15 cellular contexts compared by ENCODE assay signal in the genomic region with DNA sequence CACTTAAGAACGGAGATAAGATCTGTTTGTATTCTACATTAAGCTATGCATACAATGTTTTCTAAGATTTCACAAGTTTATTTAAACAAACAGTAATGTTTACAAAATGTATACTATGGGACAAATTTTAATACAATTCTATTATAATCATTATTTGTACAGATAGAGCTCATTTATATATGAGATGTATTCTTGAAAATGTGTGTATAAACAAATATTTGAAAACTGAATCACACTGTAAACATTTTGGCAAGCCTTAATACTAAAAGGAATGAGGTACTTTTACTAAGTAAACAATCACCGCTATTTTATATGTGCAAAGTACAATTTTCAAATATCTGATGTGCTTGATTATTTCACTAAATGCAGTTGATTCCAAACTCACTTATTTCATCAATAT.
A peak's percentile ranks its signal among the peaks of the same experiment; 100 is the strongest.
DNase-seq lines count a peak whose midpoint lies in the region; FAIRE-seq and TF ChIP-seq lines count a peak whose summit lies in the region.
"Had no signal": no experiment of that assay in that cellular context is flagged by ENCODE, and none has a peak within 500 bp of the region (broad histone marks: within the 10 kb centered on the region; RNA-seq: fewer than 3 reads in every experiment).

No MANE protein-coding gene starts in this region.

- TF ChIP-seq CTCF in bronchial epithelial cell (IDR thresholded peaks at IDR 0.05; ENCODE audit: insufficient read depth, low read length, severe bottlenecking): no peak
- TF ChIP-seq CTCF in ovary (IDR thresholded peaks at IDR 0.05): no peak

- no peak overlapping the region for H3K4me3 ChIP-seq in bronchial epithelial cell (ENCODE audit: low read depth, low read length)
- no peak overlapping the region for H3K4me3 ChIP-seq in ovary
- H3K4me3 ChIP-seq: PC-9 had no signal

- 56 to 80% (median 76%) methylated on average over 2 of the region's 2 CpGs for WGBS in ovary, 3 donors

- FAIRE-seq in bronchial epithelial cell (lab: Jason Lieb, UNC): no peak

- TF ChIP-seq EP300 in ovary (IDR thresholded peaks at IDR 0.05): no peak

- no peaks in the 10 kb centered on the region for H3K36me3 ChIP-seq in bronchial epithelial cell (ENCODE audit: control insufficient read depth, insufficient read depth, low read length)
- no peaks in the 10 kb centered on the region for H3K36me3 ChIP-seq in ovary

- no peaks in the 10 kb centered on the region for H3K9me3 ChIP-seq in ovary
- H3K9me3 ChIP-seq: BE2C had no signal

- DNase-seq in DMS53 (lab: John Stamatoyannopoulos, UW) (peak; percentile 64), HS-27A (ENCODE audit: low read depth) (peak; percentile 2), bronchial epithelial cell (ENCODE audit: low read depth) (peak; percentile 48), iris pigment epithelial cell (ENCODE audit: low read depth) (peak; percentile 39), T1000 (lab: John Stamatoyannopoulos, UW) (no peak), NCI-H187 (lab: John Stamatoyannopoulos, UW) (no peak), activated gamma-delta T cell treated with Interleukin-2 at 50 U/mL for 16 hours (no peak), ovary (no peak)
- DNase-seq: BE2C; CD4-positive, alpha-beta memory T cell; H7; NCI-H1048; NCI-H1694; NCI-H748 treated with DMSO at 0.1 percent for 48 hours had no signal

- H3K4me1 ChIP-seq in ovary (ENCODE audit: insufficient read depth): no peaks in the 10 kb centered on the region

- H3K27ac ChIP-seq in ovary: no peak overlapping the region
- H3K27ac ChIP-seq: PC-9 had no signal

- H3K27me3 ChIP-seq in bronchial epithelial cell (ENCODE audit: control insufficient read depth, insufficient read depth, low read length) (no peaks in the 10 kb centered on the region), ovary (no peaks in the 10 kb centered on the region)
- H3K27me3 ChIP-seq: BE2C had no signal

- intact Hi-C loops in ovary (cut with DNase I): no loop called here

- no peak for TF ChIP-seq POLR2A in ovary (IDR thresholded peaks at IDR 0.05)

Comparison
In these comparisons a context has a peak if more than half of its experiments do, and no peak if none do; other contexts are left out.
1. DNase-seq: peak in DMS53 (single experiment), HS-27A (single experiment), bronchial epithelial cell (single experiment) and iris pigment epithelial cell (single experiment); none in T1000 (single experiment), NCI-H187 (0 of 2), activated gamma-delta T cell treated with Interleukin-2 at 50 U/mL for 16 hours (single experiment) and ovary (0 of 5).